In the genomic region with DNA sequence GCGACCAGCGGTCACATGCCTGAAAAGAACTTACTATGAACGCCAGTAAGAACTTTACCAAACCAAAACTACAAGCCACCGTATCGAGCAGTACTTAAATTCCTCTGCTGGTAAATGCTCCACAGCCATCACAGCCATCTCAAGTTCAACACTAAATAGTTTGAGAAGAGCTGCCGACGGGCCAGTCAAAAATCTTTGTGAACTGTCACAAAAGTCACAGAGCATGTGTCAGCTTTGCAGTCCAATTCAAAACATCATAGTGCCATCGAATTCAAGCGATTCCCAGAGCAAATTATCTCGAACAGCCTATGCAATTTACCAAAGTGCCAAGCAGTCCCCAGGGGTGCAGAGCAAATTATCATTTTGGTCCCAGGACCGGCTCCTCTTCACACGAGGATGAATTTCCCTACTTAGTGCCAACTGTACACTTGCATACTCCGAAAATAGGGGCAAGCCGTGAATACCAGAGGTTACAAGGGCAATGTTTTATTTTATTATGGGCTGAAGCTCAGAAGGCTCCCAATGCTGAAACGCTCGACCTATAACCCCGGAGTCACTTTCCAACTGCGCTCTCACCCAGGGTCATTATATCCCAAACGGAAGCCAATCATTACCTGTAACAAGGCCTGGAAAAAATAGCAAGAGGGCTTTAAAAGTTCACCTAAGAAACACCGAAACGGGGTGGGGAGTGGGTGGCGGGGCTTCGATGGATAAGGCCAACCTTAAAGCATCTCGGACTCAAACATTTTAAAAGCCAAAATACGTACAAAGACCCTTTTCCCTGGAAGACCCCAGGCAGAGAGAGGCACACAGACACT, we compare ENCODE assay signal across 8 cellular contexts. TPM values are rescaled to one million over a fixed set of nuclear protein-coding genes. Genes with fewer than 3 reads are reported as not detected.
DNase-seq lines count a peak whose midpoint lies in the region; ATAC-seq and TF ChIP-seq lines count a peak whose summit lies in the region.

No MANE protein-coding gene starts in this region.

- H3K4me3 ChIP-seq in colonic mucosa (peak overlapping the region; percentile 71), lung (peak overlapping the region; percentile 83), tibial nerve (peak overlapping the region; percentile 80 to 98 (median 88))

- H3K27me3 ChIP-seq in colonic mucosa (no peaks in the 10 kb centered on the region), lung (ENCODE audit: control insufficient read depth, insufficient read depth) (no peaks in the 10 kb centered on the region), tibial nerve (no peaks in the 10 kb centered on the region)

- H3K9ac ChIP-seq in colonic mucosa (ENCODE audit: low read depth in 2 of 2, low read length in 2 of 2) = peak overlapping the region; percentile 86 to 95

- 2% methylated on average over 25 of the region's 25 CpGs for WGBS in lung, 2 donors
- WGBS in tibial nerve, 2 donors = 1 to 3% methylated on average over 25 of the region's 25 CpGs

- ATAC-seq in Right ventricle myocardium superior (ENCODE audit: poor library complexity) (peak; percentile 0), Right ventricle myocardium inferior (no peak), lung (ENCODE audit: insufficient read depth, low FRiP score) (no peak), HG03460 (IDR thresholded peaks at IDR 0.05; ENCODE audit: unreplicated experiment) (no peak)

- H3K36me3 ChIP-seq in colonic mucosa = no peaks in the 10 kb centered on the region
- no peaks in the 10 kb centered on the region for H3K36me3 ChIP-seq in lung (ENCODE audit: control insufficient read depth in 2 of 2, insufficient read depth in 2 of 2, low read length in 2 of 2)
- no peaks in the 10 kb centered on the region for H3K36me3 ChIP-seq in tibial nerve

- CTCF ChIA-PET in GM10248 (lab: Yijun Ruan, JAX) = interaction anchor here (1.9 kb wide), 1 partner anchor 233 kb away, joined by 4 read pairs; no protein-coding TSS in a partner anchor

- H3K4me1 ChIP-seq in colonic mucosa (peaks cover 4% of the 10 kb centered on the region), lung (ENCODE audit: control insufficient read depth in 2 of 2, insufficient read depth in 2 of 2, low read length in 2 of 2) (peaks cover 0 to 4% of the 10 kb centered on the region in 2 donors), tibial nerve (peaks cover 0 to 23% (median 0%) of the 10 kb centered on the region in 4 donors)

- H3K27ac ChIP-seq in colonic mucosa (peak overlapping the region; percentile 91), lung (ENCODE audit: low read depth in 1 of 2, low read length in 1 of 2) (peak overlapping the region; percentile 93 to 99), tibial nerve (peak overlapping the region; percentile 96 to 100 (median 98))

- intact Hi-C loops in Right ventricle myocardium superior (cut with DNase I) (no loop called here), Right ventricle myocardium inferior (cut with DNase I) (loop anchor here (5.0 to 10.0 kb wide), 3 partner anchors 62 to 181 kb away; no protein-coding TSS in a partner anchor), colonic mucosa (cut with DNase I) (no loop called here)

- POLR2A ChIA-PET in GM10248 (lab: Yijun Ruan, JAX) = interaction anchor here (1.2 kb wide), 1 partner anchor 8 kb away, joined by 3 read pairs; no protein-coding TSS in a partner anchor

- no peaks in the 10 kb centered on the region for H3K9me3 ChIP-seq in colonic mucosa
- no peaks in the 10 kb centered on the region for H3K9me3 ChIP-seq in lung (ENCODE audit: control insufficient read depth in 2 of 2, insufficient read depth in 1 of 2, low read length in 1 of 2)
- no peaks in the 10 kb centered on the region for H3K9me3 ChIP-seq in tibial nerve

- no peak for TF ChIP-seq POLR2A in tibial nerve (IDR thresholded peaks at IDR 0.05)

- DNase-seq in Right ventricle myocardium superior (no peak), Right ventricle myocardium inferior (ENCODE audit: missing footprints) (no peak), OCI-M1 (lab: John Stamatoyannopoulos, UW) (peak; percentile 41), colonic mucosa (peak; percentile 37), lung (ENCODE audit: low spot score) (no peak), tibial nerve (ENCODE audit: low spot score in 2 of 2) (no peak), GM10248 (ENCODE audit: extremely low spot score) (no peak)

- TF ChIP-seq CTCF in colonic mucosa (IDR thresholded peaks at IDR 0.05) (no peak), lung (IDR thresholded peaks at IDR 0.05; ENCODE audit: control extremely low read depth, extremely low read depth) (no peak), tibial nerve (IDR thresholded peaks at IDR 0.05) (no peak), GM10248 (IDR thresholded peaks at IDR 0.05; ENCODE audit: control extremely low read depth, extremely low read depth, low read depth, missing control alignments) (no peak)

- TF ChIP-seq EP300 in tibial nerve (IDR thresholded peaks at IDR 0.05) = peak in 1 of 2 donors; percentile 20

RNA-seq across cellular contexts. Expression of a gene that starts 1.1 kb away (rescaled TPM):
- total RNA-seq in Right ventricle myocardium superior (22.8 TPM), Right ventricle myocardium inferior (20.1 TPM), colonic mucosa (10 to 100 TPM; 26.2 to 37.9 TPM), lung (100 to 1,000 TPM in 1 of 2 donors, 10 to 100 TPM in 1; 39.5 to 125 TPM), tibial nerve (10 to 100 TPM; 30.6 to 64.5 (median 44.9) TPM)
- polyA plus RNA-seq in lung = 10 to 100 TPM in 1 of 2 donors, 1 to 10 TPM in 1; 9.4 to 14.2 TPM

Comparison
In these comparisons a context has a peak if more than half of its experiments do, and no peak if none do; other contexts are left out.
1. DNase-seq: peak in OCI-M1 (single experiment) and colonic mucosa (single experiment); none in Right ventricle myocardium superior (single experiment), Right ventricle myocardium inferior (single experiment), lung (single experiment), tibial nerve (0 of 2) and GM10248 (single experiment).
2. Peak in every context shown above with its lines, with median percentiles within 50 percentile points of each other: H3K27ac ChIP-seq and H3K4me3 ChIP-seq.